8 cellular contexts compared by ENCODE assay signal in genomic region chr1:17438977-17439249, GRCh38. TPM values are rescaled to one million over a fixed set of nuclear protein-coding genes. Genes with fewer than 3 reads are reported as not detected.
DNase-seq lines count a peak whose midpoint lies in the region; ATAC-seq and TF ChIP-seq lines count a peak whose summit lies in the region.

No MANE protein-coding gene starts in this region.

- peaks cover 44% of the 10 kb centered on the region for H3K36me3 Mint-ChIP-seq in activated T-helper 17 cell treated with anti-CD3 and anti-CD28 coated beads, Interleukin-2, amount 50 U/mL, for 72 hours (ENCODE audit: low read depth)

- ATAC-seq in activated T-helper 17 cell treated with anti-CD3 and anti-CD28 coated beads, Interleukin-2, amount 50 U/mL, for 72 hours (replicated peaks), result no peak
- ATAC-seq in GM21786 (IDR thresholded peaks at IDR 0.05; ENCODE audit: unreplicated experiment) (no peak), HG02588 (IDR thresholded peaks at IDR 0.05; ENCODE audit: unreplicated experiment) (no peak)

- H3K27ac Mint-ChIP-seq in activated T-helper 17 cell treated with anti-CD3 and anti-CD28 coated beads, Interleukin-2, amount 50 U/mL, for 72 hours, result peak overlapping the region; percentile 91

- no peaks in the 10 kb centered on the region for H3K9me3 Mint-ChIP-seq in activated T-helper 17 cell treated with anti-CD3 and anti-CD28 coated beads, Interleukin-2, amount 50 U/mL, for 72 hours

- H3K27me3 Mint-ChIP-seq in activated T-helper 17 cell treated with anti-CD3 and anti-CD28 coated beads, Interleukin-2, amount 50 U/mL, for 72 hours, result no peaks in the 10 kb centered on the region

- peak overlapping the region; percentile 88 for H3K4me3 Mint-ChIP-seq in activated T-helper 17 cell treated with anti-CD3 and anti-CD28 coated beads, Interleukin-2, amount 50 U/mL, for 72 hours

- no peaks in the 10 kb centered on the region for H3K27me3 ChIP-seq in HL-60 (ENCODE audit: insufficient read depth, poor library complexity, severe bottlenecking)

- peak overlapping the region; percentile 74 for H3K4me3 ChIP-seq in HL-60 (replicated peaks; ENCODE audit: insufficient read depth, low read length)
- H3K4me3 ChIP-seq in iPS-11a (ENCODE audit: low read depth, low read length), result peak overlapping the region; percentile 91

- DNase-seq in HL-60 (ENCODE audit: low read depth in 1 of 2, low spot score in 1 of 2) (no peak), SW480 (ENCODE audit: low spot score) (no peak), superior temporal gyrus (ENCODE audit: extremely low spot score) (no peak)
- peak; percentile 20 to 35 for DNase-seq in stimulated activated CD4-positive, alpha-beta T cell treated with anti-CD3 and anti-CD28 coated beads, Interleukin-2, amount 100 ng/mL, for 24 hours

- H3K27ac ChIP-seq in HL-60 (replicated peaks), result peak overlapping the region; percentile 97

- no peak for TF ChIP-seq CTCF in HL-60 (IDR thresholded peaks at IDR 0.05; ENCODE audit: insufficient read depth, low read length)

- H3K4me1 Mint-ChIP-seq in activated T-helper 17 cell treated with anti-CD3 and anti-CD28 coated beads, Interleukin-2, amount 50 U/mL, for 72 hours, result no peaks in the 10 kb centered on the region

RNA-seq across cellular contexts. Expression of gene RCC2, which starts 0.6 kb away (rescaled TPM):
- 100 to 1,000 TPM in 1 of 2 donors, 10 to 100 TPM in 1; 60.5 to 108 TPM for total RNA-seq in activated T-helper 17 cell treated with anti-CD3 and anti-CD28 coated beads, Interleukin-2, amount 50 U/mL, for 72 hours

Comparison
In these comparisons a context has a peak if more than half of its experiments do, and no peak if none do; other contexts are left out.
1. DNase-seq: peak in stimulated activated CD4-positive, alpha-beta T cell treated with anti-CD3 and anti-CD28 coated beads, Interleukin-2, amount 100 ng/mL, for 24 hours (2 of 2); none in HL-60 (0 of 2), SW480 (single experiment) and superior temporal gyrus (single experiment).